Comparison of ENCODE assay signal across 8 cellular contexts in genomic region chr19:40662925-40663711, GRCh38. TPM values are rescaled to one million over a fixed set of nuclear protein-coding genes. Genes with fewer than 3 reads are reported as not detected.
DNase-seq lines count a peak whose midpoint lies in the region; ATAC-seq, FAIRE-seq and TF ChIP-seq lines count a peak whose summit lies in the region.

No MANE protein-coding gene starts in this region.

- no peaks in the 10 kb centered on the region for H3K9me3 Mint-ChIP-seq in WTC11

- H3K4me3 ChIP-seq in mammary epithelial cell (replicated peaks in 1 of 3; ENCODE audit: insufficient read depth in 1 of 3, low read depth in 2 of 3, low read length in 3 of 3) (peak overlapping the region; percentile 74 to 85 (median 77)), smooth muscle cell (peak overlapping the region; percentile 59)

- H3K4me2 ChIP-seq in mammary epithelial cell (ENCODE audit: insufficient read depth, low read depth, low read length) (peak overlapping the region; percentile 100), smooth muscle cell (peak overlapping the region; percentile 82)

- peaks cover 22% of the 10 kb centered on the region for H3K4me1 ChIP-seq in mammary epithelial cell (ENCODE audit: insufficient read depth, low read length)
- no peaks in the 10 kb centered on the region for H3K4me1 ChIP-seq in smooth muscle cell (ENCODE audit: low read depth)

- H4K20me1 ChIP-seq in mammary epithelial cell (ENCODE audit: insufficient read depth, low read length) (no peaks in the 10 kb centered on the region), smooth muscle cell (ENCODE audit: low read depth) (no peaks in the 10 kb centered on the region)

- peak overlapping the region; percentile 80 for H3K4me3 Mint-ChIP-seq in WTC11

- peaks cover 2% of the 10 kb centered on the region; the same call in 1 of the 2 replicates for H3K4me1 Mint-ChIP-seq in WTC11

- TF ChIP-seq CTCF in WTC11 (IDR thresholded peaks at IDR 0.05) (peak; percentile 97), mammary epithelial cell (conservative IDR thresholded peaks at IDR 0.05 in 1 of 2, IDR thresholded peaks at IDR 0.05 in 1 of 2; ENCODE audit: extremely low read depth in 1 of 2, insufficient read depth in 1 of 2, low read depth in 1 of 2, low read length in 2 of 2) (peak in 1 of 2 donors; percentile 94), smooth muscle cell (IDR thresholded peaks at IDR 0.05; ENCODE audit: borderline replicate concordance, insufficient read depth, poor library complexity, severe bottlenecking) (peak; percentile 99)

- no peaks in the 10 kb centered on the region for H3K36me3 Mint-ChIP-seq in WTC11

- H3F3A ChIP-seq in smooth muscle cell (ENCODE audit: low read depth): peaks cover 24% of the 10 kb centered on the region

- peak overlapping the region; percentile 17 for H3K9ac ChIP-seq in mammary epithelial cell (ENCODE audit: insufficient read depth, low read length)
- peak overlapping the region; percentile 31 for H3K9ac ChIP-seq in smooth muscle cell (ENCODE audit: low read depth)

- POLR2A ChIA-PET in WTC11 (lab: Charles Lee): interaction anchor here (0.7 to 2.3 kb wide), 7 partner anchors 28 to 115 kb away, joined by 3 to 8 read pairs (median 4); partner anchors contain the start of genes ACTMAP, COQ8B, ITPKC and NUMBL

- no TSS peak for BruUV-seq in mammary epithelial cell (replicated peaks; lab: Mats Ljungman, UMichigan)

- peak; percentile 64 for ATAC-seq in HG03025 (IDR thresholded peaks at IDR 0.05; ENCODE audit: low FRiP score, unreplicated experiment)
- peak; percentile 85 for ATAC-seq in WTC11

- H3K27me3 Mint-ChIP-seq in WTC11 (ENCODE audit: low read depth): peaks cover 18% of the 10 kb centered on the region

- no peak overlapping the region for H3K27ac Mint-ChIP-seq in WTC11

- H3K9me3 ChIP-seq in mammary epithelial cell (replicated peaks; ENCODE audit: insufficient read depth, low read length) (no peaks in the 10 kb centered on the region), smooth muscle cell (replicated peaks; ENCODE audit: low read depth) (no peaks in the 10 kb centered on the region)

- WGBS in mammary epithelial cell (ENCODE audit: low coverage, missing lambda C conversion rate): 7% methylated on average over 3 of the region's 62 CpGs
- under 1% methylated on average over 60 of the region's 62 CpGs for WGBS in smooth muscle cell (ENCODE audit: low lambda C conversion rate)

- H3K27me3 ChIP-seq in mammary epithelial cell (ENCODE audit: insufficient read depth, low read length) (no peaks in the 10 kb centered on the region), smooth muscle cell (ENCODE audit: low read depth) (no peaks in the 10 kb centered on the region)

- intact Hi-C loops in mammary epithelial cell (cut with micrococcal nuclease): loop anchor here (1.0 to 5.0 kb wide), 5 partner anchors 144 to 599 kb away; partner anchors contain the start of gene HNRNPUL1

- CTCF ChIA-PET in WTC11 (lab: Charles Lee) (interaction anchor here (0.6 to 3.9 kb wide), 40 partner anchors 10 to 900 kb away, joined by 3 to 55 read pairs (median 4); partner anchors contain the start of genes ACTMAP, BLVRB, COQ8B and EGLN2), mammary epithelial cell (lab: Charles Lee; ENCODE audit: low non-redundant PET) (interaction anchor here (0.6 to 0.7 kb wide), 3 partner anchors 36 to 461 kb away, joined by 4 to 7 read pairs (median 5); no protein-coding TSS in a partner anchor)

- DNase-seq in 8988T: peak; percentile 56
- peak; percentile 88 for DNase-seq in GM18507 (ENCODE audit: extremely low spot score, insufficient read length, low read depth)
- peak; percentile 24 for DNase-seq in NCI-H2107 treated with DMSO at 0.1 percent for 48 hours (lab: John Stamatoyannopoulos, UW; ENCODE audit: unreplicated experiment)
- peak; percentile 95 for DNase-seq in WTC11 (ENCODE audit: low spot score)
- DNase-seq in mammary epithelial cell: peak; percentile 70
- peak; percentile 85 for DNase-seq in inferior parietal cortex (ENCODE audit: extremely low spot score)
- DNase-seq in smooth muscle cell (lab: John Stamatoyannopoulos, UW; ENCODE audit: unreplicated experiment): peak; percentile 88

- peak; percentile 87 for FAIRE-seq in GM18507 (lab: Jason Lieb, UNC)

- no peaks in the 10 kb centered on the region for H3K79me2 ChIP-seq in mammary epithelial cell (ENCODE audit: insufficient read depth, low read length)
- H3K79me2 ChIP-seq in smooth muscle cell (ENCODE audit: low read depth): no peaks in the 10 kb centered on the region

- dilution Hi-C loops in mammary epithelial cell (cut with HindIII; ENCODE audit: low sequenced_read_pairs): no loop called here

- H3K36me3 ChIP-seq in mammary epithelial cell (ENCODE audit: insufficient read depth, low read length) (no peaks in the 10 kb centered on the region), smooth muscle cell (ENCODE audit: low read depth) (no peaks in the 10 kb centered on the region)

- H2AFZ ChIP-seq in mammary epithelial cell (ENCODE audit: low read depth, low read length): peak overlapping the region; percentile 93
- no peak overlapping the region for H2AFZ ChIP-seq in smooth muscle cell (ENCODE audit: low read depth)

- in situ Hi-C loops in mammary epithelial cell (cut with MboI; ENCODE audit: low sequenced_read_pairs in 2 of 2): no loop called here

- H3K27ac ChIP-seq in mammary epithelial cell (ENCODE audit: insufficient read depth, low read depth, low read length) (peak overlapping the region; percentile 31), smooth muscle cell (ENCODE audit: low read depth) (peak overlapping the region; percentile 79)

TF ChIP-seq in WTC11, 78 proteins besides CTCF, POLR2A, EP300 and RAD21 (continues in another document):
- peak; percentile 77; the same call in 1 of the 2 replicates for TF ChIP-seq CBFB (CRISPR knock-in tag; IDR thresholded peaks at IDR 0.05; ENCODE audit: low read depth)
- TF ChIP-seq, protein P1, sequence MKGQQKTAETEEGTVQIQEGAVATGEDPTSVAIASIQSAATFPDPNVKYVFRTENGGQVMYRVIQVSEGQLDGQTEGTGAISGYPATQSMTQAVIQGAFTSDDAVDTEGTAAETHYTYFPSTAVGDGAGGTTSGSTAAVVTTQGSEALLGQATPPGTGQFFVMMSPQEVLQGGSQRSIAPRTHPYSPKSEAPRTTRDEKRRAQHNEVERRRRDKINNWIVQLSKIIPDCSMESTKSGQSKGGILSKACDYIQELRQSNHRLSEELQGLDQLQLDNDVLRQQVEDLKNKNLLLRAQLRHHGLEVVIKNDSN (CRISPR knock-in tag; IDR thresholded peaks at IDR 0.05): peak; percentile 96
- TF ChIP-seq RORB (CRISPR knock-in tag; IDR thresholded peaks at IDR 0.05): no peak
- no peak for TF ChIP-seq NR3C1 (CRISPR knock-in tag; conservative IDR thresholded peaks at IDR 0.05; ENCODE audit: low read depth)
- no peak for TF ChIP-seq CREB1 (CRISPR knock-in tag; IDR thresholded peaks at IDR 0.05)
- TF ChIP-seq ATF3 (CRISPR knock-in tag; conservative IDR thresholded peaks at IDR 0.05): no peak
- TF ChIP-seq JUN (CRISPR knock-in tag; IDR thresholded peaks at IDR 0.05): no peak
- no peak for TF ChIP-seq SOX15 (CRISPR knock-in tag; IDR thresholded peaks at IDR 0.05)
- peak; percentile 73; the same call in 1 of the 2 replicates for TF ChIP-seq ETV6 (CRISPR knock-in tag; IDR thresholded peaks at IDR 0.05)
- no peak for TF ChIP-seq OVOL2 (CRISPR knock-in tag; IDR thresholded peaks at IDR 0.05; ENCODE audit: borderline replicate concordance)
- no peak for TF ChIP-seq ZNF416 (CRISPR knock-in tag; IDR thresholded peaks at IDR 0.05)
- 0 out of 2 replicates have a peak, but pooled peaks have one; percentile 68 for TF ChIP-seq ELF4 (CRISPR knock-in tag; IDR thresholded peaks at IDR 0.05; ENCODE audit: low read depth)
- TF ChIP-seq ZNF512 (CRISPR knock-in tag; IDR thresholded peaks at IDR 0.05; ENCODE audit: borderline replicate concordance): no peak
- no peak for TF ChIP-seq IRF2 (CRISPR knock-in tag; IDR thresholded peaks at IDR 0.05; ENCODE audit: borderline replicate concordance, low read depth)
- TF ChIP-seq GABPB1 (CRISPR knock-in tag; IDR thresholded peaks at IDR 0.05): peak; percentile 64
- no peak for TF ChIP-seq SMAD4 (CRISPR knock-in tag; IDR thresholded peaks at IDR 0.05)

RNA-seq across cellular contexts. Expression of gene NUMBL, which starts 27.3 kb away (rescaled TPM):
- 30.3 to 38.6 TPM (median 34.9 TPM) in 3 replicates for total RNA-seq in WTC11 (2021)
- total RNA-seq in mammary epithelial cell: 10 to 100 TPM; 12.5 to 21.2 TPM
- 9.3 TPM for polyA plus RNA-seq in mammary epithelial cell
- polyA minus RNA-seq in mammary epithelial cell: 15.8 TPM
- 30.5 and 53.6 TPM in 2 replicates for total RNA-seq in smooth muscle cell
- polyA plus RNA-seq in smooth muscle cell: 56.9 and 73.0 TPM in 2 replicates

RNA-seq across cellular contexts. Expression of gene COQ8B, which starts 53.6 kb away (rescaled TPM):
- total RNA-seq in WTC11 (2021) (55.6 to 62.9 TPM (median 59.9 TPM) in 3 replicates), mammary epithelial cell (10 to 100 TPM; 23.8 to 32.0 TPM), smooth muscle cell (17.7 and 26.0 TPM in 2 replicates)
- polyA plus RNA-seq in mammary epithelial cell (23.0 TPM), smooth muscle cell (20.7 and 21.2 TPM in 2 replicates)
- polyA minus RNA-seq in mammary epithelial cell: 39.1 TPM

RNA-seq across cellular contexts. Expression of gene ITPKC, which starts 53.8 kb away (rescaled TPM):
- 10.4 to 13.8 TPM (median 10.6 TPM) in 3 replicates for total RNA-seq in WTC11 (2021)
- total RNA-seq in mammary epithelial cell: 10 to 100 TPM; 38.7 to 40.0 TPM
- 25.4 TPM for polyA plus RNA-seq in mammary epithelial cell
- polyA minus RNA-seq in mammary epithelial cell: 36.0 TPM
- total RNA-seq in smooth muscle cell: 22.0 and 24.1 TPM in 2 replicates
- polyA plus RNA-seq in smooth muscle cell: 25.0 and 31.9 TPM in 2 replicates

Comparison
In these comparisons a context has a peak if more than half of its experiments do, and no peak if none do; other contexts are left out.
1. Peak in every context shown above with its lines: DNase-seq, ATAC-seq, H3K4me3 ChIP-seq and H3K27ac ChIP-seq.
2. DNase-seq: peak in every context shown above with its lines; median percentile 95 in WTC11; 88 in GM18507; 88 in smooth muscle cell; 85 in inferior parietal cortex; 70 in mammary epithelial cell; 56 in 8988T; 24 in NCI-H2107 treated with DMSO at 0.1 percent for 48 hours.